ENCODE assay signal across 1 cellular context in genomic region chr14:68278568-68279436, GRCh38.
TF ChIP-seq lines count a peak whose summit lies in the region.

No MANE protein-coding gene starts in this region.

TF ChIP-seq in HepG2, 621 proteins besides CTCF, POLR2A, EP300 and RAD21 (continued from another document):
- no peak for TF ChIP-seq PRDM10 (CRISPR knock-in tag; IDR thresholded peaks at IDR 0.05; ENCODE audit: low read depth)
- no peak for TF ChIP-seq MLXIP (CRISPR knock-in tag; IDR thresholded peaks at IDR 0.05; ENCODE audit: borderline replicate concordance)
- TF ChIP-seq, protein P1, sequence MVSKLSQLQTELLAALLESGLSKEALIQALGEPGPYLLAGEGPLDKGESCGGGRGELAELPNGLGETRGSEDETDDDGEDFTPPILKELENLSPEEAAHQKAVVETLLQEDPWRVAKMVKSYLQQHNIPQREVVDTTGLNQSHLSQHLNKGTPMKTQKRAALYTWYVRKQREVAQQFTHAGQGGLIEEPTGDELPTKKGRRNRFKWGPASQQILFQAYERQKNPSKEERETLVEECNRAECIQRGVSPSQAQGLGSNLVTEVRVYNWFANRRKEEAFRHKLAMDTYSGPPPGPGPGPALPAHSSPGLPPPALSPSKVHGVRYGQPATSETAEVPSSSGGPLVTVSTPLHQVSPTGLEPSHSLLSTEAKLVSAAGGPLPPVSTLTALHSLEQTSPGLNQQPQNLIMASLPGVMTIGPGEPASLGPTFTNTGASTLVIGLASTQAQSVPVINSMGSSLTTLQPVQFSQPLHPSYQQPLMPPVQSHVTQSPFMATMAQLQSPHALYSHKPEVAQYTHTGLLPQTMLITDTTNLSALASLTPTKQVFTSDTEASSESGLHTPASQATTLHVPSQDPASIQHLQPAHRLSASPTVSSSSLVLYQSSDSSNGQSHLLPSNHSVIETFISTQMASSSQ (IDR thresholded peaks at IDR 0.05; ENCODE audit: low read depth) = peak; percentile 68
- TF ChIP-seq, protein P1 (CRISPR knock-in tag; IDR thresholded peaks at IDR 0.05; ENCODE audit: borderline replicate concordance) = peak; percentile 62; the same call in 1 of the 2 replicates
- TF ChIP-seq ZNF672 (CRISPR knock-in tag; IDR thresholded peaks at IDR 0.05) = no peak
- no peak for TF ChIP-seq KLF9 (CRISPR knock-in tag; IDR thresholded peaks at IDR 0.05; ENCODE audit: low read depth)
